Comparison of ENCODE assay signal across 9 cellular contexts in the genomic region with DNA sequence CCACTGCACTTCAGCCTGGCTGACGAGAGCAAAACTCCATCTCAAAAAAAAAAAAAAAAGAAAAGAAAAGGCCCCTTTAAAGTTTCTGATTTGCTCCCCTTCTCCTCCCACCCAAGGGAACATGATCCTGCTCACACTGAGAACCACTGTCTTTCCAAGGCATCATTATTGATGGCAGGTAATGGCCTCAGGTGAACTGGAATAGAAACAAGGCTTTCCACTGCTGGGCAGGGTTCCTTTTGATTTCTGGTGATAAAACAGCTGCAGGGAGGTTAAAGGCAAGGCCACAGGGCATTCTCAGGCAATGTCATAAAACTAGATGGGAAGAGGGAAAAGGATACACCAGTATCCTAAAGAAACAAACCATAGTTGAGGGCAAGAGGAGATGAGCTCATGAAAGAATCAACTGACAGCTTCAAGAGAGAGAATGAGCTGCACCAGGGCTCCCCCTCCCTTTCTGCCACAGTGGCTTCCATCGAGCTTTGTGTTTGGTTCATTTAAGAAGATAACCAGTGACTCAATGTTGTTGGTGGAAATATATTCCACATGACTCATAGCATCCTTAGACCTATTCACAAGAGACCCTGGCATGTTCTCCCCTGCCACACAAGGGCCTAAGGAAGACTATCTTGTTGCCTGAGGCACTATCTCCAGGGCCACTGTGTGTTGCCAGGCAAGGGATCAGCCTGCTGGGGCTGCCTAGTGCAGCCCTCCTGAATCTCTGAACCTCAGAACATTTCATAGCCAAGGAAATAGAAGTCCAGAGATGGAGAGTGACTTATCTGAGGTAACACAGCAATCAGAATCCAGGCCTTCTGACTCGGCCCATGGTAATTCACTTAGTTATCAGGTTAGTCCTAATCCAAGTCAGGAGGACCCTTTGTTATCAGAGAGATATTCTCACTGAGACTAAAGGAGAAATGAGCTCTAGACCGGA.
DNase-seq lines count a peak whose midpoint lies in the region; ATAC-seq and TF ChIP-seq lines count a peak whose summit lies in the region.
"Had no signal": no experiment of that assay in that cellular context is flagged by ENCODE, and none has a peak within 500 bp of the region (broad histone marks: within the 10 kb centered on the region; RNA-seq: fewer than 3 reads in every experiment).

No MANE protein-coding gene starts in this region.

- no peak overlapping the region for H3K9ac ChIP-seq in H9 (ENCODE audit: extremely low read depth, insufficient read length, low read length)
- H3K9ac ChIP-seq in smooth muscle cell (ENCODE audit: low read depth): peak overlapping the region; percentile 36

- H3K4me3 Mint-ChIP-seq in H9: no peak overlapping the region

- no peak overlapping the region for H4K91ac ChIP-seq in H9 (ENCODE audit: insufficient read length, low read depth, low read length)

- H3K36me3 ChIP-seq in smooth muscle cell (ENCODE audit: low read depth): no peaks in the 10 kb centered on the region

- no peak overlapping the region for H3T11ph ChIP-seq in H9 (ENCODE audit: low read length)

- H3K4me2 ChIP-seq in H9 (ENCODE audit: insufficient read depth, insufficient read length, low read length): no peak overlapping the region
- H3K4me2 ChIP-seq in smooth muscle cell: peak overlapping the region; percentile 64

- H2AFZ ChIP-seq in H9 (ENCODE audit: low read length): no peak overlapping the region
- H2AFZ ChIP-seq in smooth muscle cell (ENCODE audit: low read depth): no peak overlapping the region

- no peak overlapping the region for H3K27ac ChIP-seq in H9 (ENCODE audit: insufficient read length, low read depth, low read length)
- H3K27ac ChIP-seq in smooth muscle cell (ENCODE audit: low read depth): peak overlapping the region; percentile 82

- H3K9me3 ChIP-seq in H9 (ENCODE audit: control insufficient read depth, low read depth, low read length) (no peaks in the 10 kb centered on the region), smooth muscle cell (replicated peaks; ENCODE audit: low read depth) (no peaks in the 10 kb centered on the region)

- H4K8ac ChIP-seq in H9 (replicated peaks; ENCODE audit: insufficient read length, low read depth, low read length): no peak overlapping the region

- H3K27ac Mint-ChIP-seq in H9: peak overlapping the region in 2 of 3 experiments; percentile 6 to 81; a peak in 2 of 7 replicates

- no peak overlapping the region for H2AK5ac ChIP-seq in H9 (ENCODE audit: insufficient read length, low read length)

- no CpG with 5 or more reads among the region's 4 CpGs for WGBS in H9 (ENCODE audit: extremely low coverage, insufficient read length, low lambda C conversion rate)
- 34% methylated on average over 4 of the region's 4 CpGs for WGBS in smooth muscle cell (ENCODE audit: low lambda C conversion rate)

- no peak overlapping the region for H3K4me3 ChIP-seq in smooth muscle cell

- H2BK5ac ChIP-seq in H9 (ENCODE audit: insufficient read length, low read length): no peak overlapping the region

- H3K56ac ChIP-seq in H9 (ENCODE audit: insufficient read length, low read depth, low read length): no peak overlapping the region

- H4K20me1 ChIP-seq in H9 (ENCODE audit: control insufficient read depth, insufficient read depth, insufficient read length) (no peaks in the 10 kb centered on the region), smooth muscle cell (ENCODE audit: low read depth) (no peaks in the 10 kb centered on the region)

- no peaks in the 10 kb centered on the region for H3K23me2 ChIP-seq in H9 (ENCODE audit: insufficient read length, low read depth, low read length, poor library complexity, severe bottlenecking)

- H3F3A ChIP-seq in smooth muscle cell (ENCODE audit: low read depth): peaks cover 4% of the 10 kb centered on the region

- ATAC-seq in SK-N-SH treated with all-trans-retinoic acid at 6 μM for 48 hours (peak; percentile 94), Right ventricle myocardium inferior (peak; percentile 56), HG03139 (IDR thresholded peaks at IDR 0.05; ENCODE audit: unreplicated experiment) (no peak), HG02642 (IDR thresholded peaks at IDR 0.05; ENCODE audit: poor library complexity, unreplicated experiment) (no peak)

- intact Hi-C loops in Right ventricle myocardium inferior (cut with DNase I): loop anchor here (10.0 kb wide), 1 partner anchor 62 kb away; no protein-coding TSS in a partner anchor

- H2BK20ac ChIP-seq in H9 (ENCODE audit: low read depth, low read length, poor library complexity, severe bottlenecking): no peak overlapping the region

- H3K18ac ChIP-seq in H9 (ENCODE audit: insufficient read length, low read depth, low read length): no peak overlapping the region

- no peak for DNase-seq in H9
- no peak for DNase-seq in Right ventricle myocardium inferior (ENCODE audit: missing footprints)
- DNase-seq in smooth muscle cell (lab: John Stamatoyannopoulos, UW; ENCODE audit: unreplicated experiment): peak; percentile 10
- DNase-seq in middle frontal gyrus (ENCODE audit: extremely low spot score, low spot score): no peak
- no peak for DNase-seq in NK-92 treated with Interleukin-12 subunit alpha and Interleukin-12 subunit beta, amount 100 ng/mL, for 24 hours (lab: John Stamatoyannopoulos, UW)
- DNase-seq: NCI-H2029 treated with DMSO at 0.1 percent for 48 hours had no signal

- H2BK12ac ChIP-seq in H9 (ENCODE audit: insufficient read length, low read depth, low read length): no peak overlapping the region

- H3K4me1 ChIP-seq in H9 (ENCODE audit: insufficient read depth, low read length) (0 out of 2 replicates have a peak, but pooled peaks cover 2% of the 10 kb centered on the region), smooth muscle cell (ENCODE audit: low read depth) (no peaks in the 10 kb centered on the region)

- no peak overlapping the region for H3K4ac ChIP-seq in H9 (ENCODE audit: low read depth, low read length)

- H3K9me3 Mint-ChIP-seq in H9: no peaks in the 10 kb centered on the region

- H4K5ac ChIP-seq in H9 (ENCODE audit: insufficient read length, low read depth, low read length): no peak overlapping the region

- H2BK120ac ChIP-seq in H9 (ENCODE audit: low read depth, low read length, poor library complexity, severe bottlenecking): no peak overlapping the region

- no peaks in the 10 kb centered on the region for H3K79me1 ChIP-seq in H9 (ENCODE audit: insufficient read depth, low read depth, low read length, poor library complexity, severe bottlenecking)

- peaks cover 12 to 19% (median 18%) of the 10 kb centered on the region in 3 experiments; a peak in 6 of 7 replicates for H3K36me3 Mint-ChIP-seq in H9 (ENCODE audit: insufficient read depth in 1 of 3, low read depth in 3 of 3)

- H3K4me1 Mint-ChIP-seq in H9: peaks cover 11% of the 10 kb centered on the region in 2 experiments

- no peaks in the 10 kb centered on the region for H3K27me3 Mint-ChIP-seq in H9 (ENCODE audit: low read depth)

- TF ChIP-seq CTCF in H9 (conservative IDR thresholded peaks at IDR 0.05): no peak
- no peak for TF ChIP-seq CTCF in smooth muscle cell (IDR thresholded peaks at IDR 0.05; ENCODE audit: borderline replicate concordance, insufficient read depth, poor library complexity, severe bottlenecking)

- no peaks in the 10 kb centered on the region for H3K27me3 ChIP-seq in H9 (ENCODE audit: insufficient read depth, low read length)
- H3K27me3 ChIP-seq in smooth muscle cell (ENCODE audit: low read depth): no peaks in the 10 kb centered on the region

- no peaks in the 10 kb centered on the region for H3K79me2 ChIP-seq in H9 (ENCODE audit: insufficient read depth, low read length)
- no peaks in the 10 kb centered on the region for H3K79me2 ChIP-seq in smooth muscle cell (ENCODE audit: low read depth)

- no peak overlapping the region for H2BK15ac ChIP-seq in H9 (ENCODE audit: low read depth, low read length)

- H3K14ac ChIP-seq in H9 (ENCODE audit: insufficient read depth, low read length): no peak overlapping the region

- H3K23ac ChIP-seq in H9 (ENCODE audit: insufficient read length, low read depth, low read length): no peak overlapping the region

TF ChIP-seq in SK-N-SH treated with all-trans-retinoic acid at 6 μM for 48 hours, 23 proteins besides CTCF, POLR2A, EP300 and RAD21:
- TF ChIP-seq ISL1 (CRISPR knock-in tag; IDR thresholded peaks at IDR 0.05) (peak; percentile 42), TOX (CRISPR knock-in tag; IDR thresholded peaks at IDR 0.05; ENCODE audit: borderline replicate concordance) (no peak), ZFP3 (CRISPR knock-in tag; IDR thresholded peaks at IDR 0.05) (0 out of 2 replicates have a peak, but pooled peaks have one; percentile 51)

Comparison
In these comparisons a context has a peak if more than half of its experiments do, and no peak if none do; other contexts are left out.
1. ATAC-seq: peak in SK-N-SH treated with all-trans-retinoic acid at 6 μM for 48 hours (single experiment) and Right ventricle myocardium inferior (single experiment); none in HG03139 (single experiment) and HG02642 (single experiment).